8 cellular contexts compared by ENCODE assay signal in genomic region chr7:122885583-122886356, GRCh38. TPM values are rescaled to one million over a fixed set of nuclear protein-coding genes. Genes with fewer than 3 reads are reported as not detected.
A peak's percentile ranks its signal among the peaks of the same experiment; 100 is the strongest.
DNase-seq lines count a peak whose midpoint lies in the region; ATAC-seq and TF ChIP-seq lines count a peak whose summit lies in the region.

No MANE protein-coding gene starts in this region.

- no peaks in the 10 kb centered on the region for H4K20me1 ChIP-seq in OCI-LY7 (ENCODE audit: insufficient read depth, low read length)

- no peaks in the 10 kb centered on the region for H3K9me3 Mint-ChIP-seq in mesothelial cell of epicardium

- intact Hi-C loops in uterus (cut with DNase I; ENCODE audit: low total_unique reads) = no loop called here
- intact Hi-C loops in OCI-LY7 (cut with micrococcal nuclease; ENCODE audit: unreplicated experiment) = no loop called here

- H3K9me3 ChIP-seq in SJSA1 (replicated peaks) = no peaks in the 10 kb centered on the region
- H3K9me3 ChIP-seq in uterus = no peaks in the 10 kb centered on the region
- H3K9me3 ChIP-seq in OCI-LY7 (ENCODE audit: low read length) = no peaks in the 10 kb centered on the region

- peaks cover 8% of the 10 kb centered on the region for H3K36me3 ChIP-seq in SJSA1
- no peaks in the 10 kb centered on the region for H3K36me3 ChIP-seq in uterus
- H3K36me3 ChIP-seq in OCI-LY7 (ENCODE audit: insufficient read depth, low read length) = no peaks in the 10 kb centered on the region

- no peaks in the 10 kb centered on the region for H3K79me2 ChIP-seq in OCI-LY7 (ENCODE audit: insufficient read depth, low read depth, low read length)

- no peak overlapping the region for H3K4me2 ChIP-seq in OCI-LY7 (ENCODE audit: low read length)

- DNase-seq in COR-L47 (lab: John Stamatoyannopoulos, UW) (peak; percentile 38), GM19238 (ENCODE audit: insufficient read length, low spot score) (peak; percentile 16), SJSA1 (ENCODE audit: low read depth in 1 of 2, low spot score in 2 of 2) (peak; percentile 54 to 84), epithelial cell of esophagus (ENCODE audit: low read depth) (peak; percentile 36), mesothelial cell of epicardium (ENCODE audit: low spot score in 2 of 2, unreplicated experiment in 2 of 2) (peak; percentile 32 to 69), uterus (peak; percentile 36 to 41), OCI-LY7 (ENCODE audit: low spot score) (no peak)

- H3K9me2 ChIP-seq in OCI-LY7 (ENCODE audit: insufficient read depth, low read length) = no peaks in the 10 kb centered on the region

- H3K4me3 ChIP-seq in SJSA1 (peak overlapping the region; percentile 94), epithelial cell of esophagus (ENCODE audit: low read length) (peak overlapping the region; percentile 50), uterus (peak overlapping the region; percentile 73 to 82), OCI-LY7 (ENCODE audit: low read depth, low read length, poor library complexity, severe bottlenecking) (no peak overlapping the region)

- H3K4me1 ChIP-seq in SJSA1 (replicated peaks) (peaks cover 19% of the 10 kb centered on the region), uterus (peaks cover 4% of the 10 kb centered on the region in 2 donors), OCI-LY7 (ENCODE audit: insufficient read depth, low read length, poor library complexity, severe bottlenecking) (no peaks in the 10 kb centered on the region)

- peak overlapping the region; percentile 73 for H3K27ac ChIP-seq in SJSA1
- H3K27ac ChIP-seq in uterus = peak overlapping the region; percentile 93 to 99
- no peak overlapping the region for H3K27ac ChIP-seq in OCI-LY7 (ENCODE audit: low read depth, low read length, poor library complexity, severe bottlenecking)

- CTCF ChIA-PET in OCI-LY7 (lab: Charles Lee; ENCODE audit: unreplicated experiment) = no interaction called here

- TF ChIP-seq CTCF in epithelial cell of esophagus (IDR thresholded peaks at IDR 0.05; ENCODE audit: insufficient read depth, low read depth, low read length, missing control alignments) = no peak
- no peak for TF ChIP-seq CTCF in mesothelial cell of epicardium (IDR thresholded peaks at IDR 0.05; ENCODE audit: unreplicated experiment)
- TF ChIP-seq CTCF in uterus (IDR thresholded peaks at IDR 0.05) = peak in 1 of 4 experiments; percentile 26
- TF ChIP-seq CTCF in OCI-LY7 (conservative IDR thresholded peaks at IDR 0.05; ENCODE audit: low read length) = no peak

- H3K27ac Mint-ChIP-seq in mesothelial cell of epicardium = peak overlapping the region; percentile 10

- no peak overlapping the region for H2AFZ ChIP-seq in OCI-LY7 (ENCODE audit: low read length)

- peaks cover 25% of the 10 kb centered on the region for H3K4me1 Mint-ChIP-seq in mesothelial cell of epicardium

- peak; percentile 27 for ATAC-seq in HG03139 (IDR thresholded peaks at IDR 0.05; ENCODE audit: unreplicated experiment)

- peaks cover 41% of the 10 kb centered on the region for H3K27me3 Mint-ChIP-seq in mesothelial cell of epicardium (ENCODE audit: low read depth)

- H3K36me3 Mint-ChIP-seq in mesothelial cell of epicardium = no peaks in the 10 kb centered on the region

- BruUV-seq in OCI-LY7 (replicated peaks; lab: Mats Ljungman, UMichigan) = no TSS peak

- peak overlapping the region; percentile 82 for H3K4me3 Mint-ChIP-seq in mesothelial cell of epicardium

- no peak for TF ChIP-seq POLR2A in uterus (IDR thresholded peaks at IDR 0.05)

- H3K27me3 ChIP-seq in SJSA1 (replicated peaks) (no peaks in the 10 kb centered on the region), uterus (no peaks in the 10 kb centered on the region)

- POLR2A ChIA-PET in OCI-LY7 (lab: Charles Lee) = no interaction called here

RNA-seq across cellular contexts. Expression of gene CADPS2, which starts 0.5 kb away (rescaled TPM):
- 16.1 and 16.6 TPM in 2 replicates for total RNA-seq in SJSA1 (2014; rRNA removed; shearing (Covaris generic))
- total RNA-seq in mesothelial cell of epicardium (1.9 to 2.7 TPM (median 2.3 TPM) in 3 replicates), uterus (100 to 1,000 TPM in 1 of 4 donors, 10 to 100 TPM in 3; 11.5 to 119 (median 36.8) TPM), OCI-LY7 (2022) (not detected in 2 replicates)
- not detected in 2 replicates for total RNA-seq in OCI-LY7 (2014; rRNA removed; shearing (Covaris generic))
